In genomic region chr19:13784731-13785452, GRCh38 we compare ENCODE assay signal across 8 cellular contexts. TPM values are rescaled to one million over a fixed set of nuclear protein-coding genes. Genes with fewer than 3 reads are reported as not detected.
DNase-seq lines count a peak whose midpoint lies in the region; ATAC-seq and TF ChIP-seq lines count a peak whose summit lies in the region.

No MANE protein-coding gene starts in this region.

- H3K4me3 Mint-ChIP-seq in GM23338, result peak overlapping the region; percentile 12; the same call in 2 of the 3 replicates
- peak overlapping the region; percentile 75 for H3K4me3 Mint-ChIP-seq in activated T-helper 17 cell treated with anti-CD3 and anti-CD28 coated beads, Interleukin-2, amount 50 U/mL, for 72 hours

- H3K4me3 ChIP-seq in A673 (ENCODE audit: low read depth, low read length, poor library complexity, severe bottlenecking) (no peak overlapping the region), GM23338 (peak overlapping the region; percentile 25; the same call in 1 of the 2 replicates), PC-9 (no peak overlapping the region), fibroblast of the aortic adventitia (ENCODE audit: low read depth, low read length) (no peak overlapping the region), osteoblast (ENCODE audit: insufficient read depth, low read length) (peak overlapping the region; percentile 3), thoracic aorta (peak overlapping the region; percentile 53)

- H3K9me3 ChIP-seq in A673 (ENCODE audit: low read depth, low read length, poor library complexity, severe bottlenecking), result no peaks in the 10 kb centered on the region
- no peaks in the 10 kb centered on the region for H3K9me3 ChIP-seq in PC-9 (ENCODE audit: insufficient read depth, low read depth)
- H3K9me3 ChIP-seq in osteoblast (ENCODE audit: low read depth, low read length), result no peaks in the 10 kb centered on the region
- H3K9me3 ChIP-seq in thoracic aorta, result no peaks in the 10 kb centered on the region

- no peaks in the 10 kb centered on the region for H3K9me2 ChIP-seq in GM23338 (ENCODE audit: insufficient read depth)
- no peaks in the 10 kb centered on the region for H3K9me2 ChIP-seq in PC-9 (ENCODE audit: insufficient read depth)

- peak overlapping the region; percentile 86 for H3K27ac Mint-ChIP-seq in GM23338
- H3K27ac Mint-ChIP-seq in activated T-helper 17 cell treated with anti-CD3 and anti-CD28 coated beads, Interleukin-2, amount 50 U/mL, for 72 hours, result peak overlapping the region; percentile 80

- H3K4me1 ChIP-seq in A673 (ENCODE audit: insufficient read depth, low read length, poor library complexity, severe bottlenecking), result peaks cover 16% of the 10 kb centered on the region
- peaks cover 3% of the 10 kb centered on the region; the same call in 1 of the 2 replicates for H3K4me1 ChIP-seq in GM23338 (ENCODE audit: insufficient read depth)
- peaks cover 27% of the 10 kb centered on the region for H3K4me1 ChIP-seq in PC-9 (replicated peaks; ENCODE audit: insufficient read depth)
- H3K4me1 ChIP-seq in osteoblast (ENCODE audit: insufficient read depth, low read length), result peaks cover 38% of the 10 kb centered on the region
- peaks cover 44 to 65% of the 10 kb centered on the region in 2 donors for H3K4me1 ChIP-seq in thoracic aorta (ENCODE audit: control insufficient read depth in 1 of 2, low read depth in 2 of 2)

- H3K9me3 Mint-ChIP-seq in GM23338, result no peaks in the 10 kb centered on the region
- no peaks in the 10 kb centered on the region for H3K9me3 Mint-ChIP-seq in activated T-helper 17 cell treated with anti-CD3 and anti-CD28 coated beads, Interleukin-2, amount 50 U/mL, for 72 hours

- peak overlapping the region; percentile 68; the same call in 1 of the 2 replicates for H3K4me2 ChIP-seq in GM23338
- peak overlapping the region; percentile 61 for H3K4me2 ChIP-seq in PC-9
- peak overlapping the region; percentile 62 for H3K4me2 ChIP-seq in osteoblast (ENCODE audit: insufficient read depth, low read length)

- H3K27ac ChIP-seq in A673 (ENCODE audit: low read depth, low read length, poor library complexity, severe bottlenecking), result no peak overlapping the region
- peak overlapping the region; percentile 45; the same call in 1 of the 2 replicates for H3K27ac ChIP-seq in GM23338 (ENCODE audit: low read depth)
- peak overlapping the region; percentile 24; the same call in 1 of the 2 replicates for H3K27ac ChIP-seq in PC-9
- H3K27ac ChIP-seq in osteoblast (ENCODE audit: low read depth, low read length), result peak overlapping the region; percentile 61
- peak overlapping the region; percentile 81 to 87 for H3K27ac ChIP-seq in thoracic aorta

- CTCF ChIA-PET in A673 (lab: Charles Lee), result interaction anchor here (0.6 to 2.6 kb wide), 4 partner anchors 13 to 418 kb away, joined by 3 to 12 read pairs (median 4); no protein-coding TSS in a partner anchor
- CTCF ChIA-PET in PC-9 (lab: Charles Lee), result interaction anchor here (1.0 kb wide), 1 partner anchor 24 kb away, joined by 4 read pairs; no protein-coding TSS in a partner anchor

- no peaks in the 10 kb centered on the region for H3K79me2 ChIP-seq in GM23338 (replicated peaks; ENCODE audit: insufficient read depth)
- H3K79me2 ChIP-seq in PC-9 (ENCODE audit: low read depth), result no peaks in the 10 kb centered on the region
- H3K79me2 ChIP-seq in osteoblast (ENCODE audit: insufficient read depth, low read length), result no peaks in the 10 kb centered on the region

- no peaks in the 10 kb centered on the region for H4K20me1 ChIP-seq in GM23338 (replicated peaks; ENCODE audit: insufficient read depth)
- H4K20me1 ChIP-seq in PC-9 (ENCODE audit: insufficient read depth), result no peaks in the 10 kb centered on the region
- H4K20me1 ChIP-seq in osteoblast (ENCODE audit: insufficient read depth, low read length), result no peaks in the 10 kb centered on the region

- intact Hi-C loops in A673 (cut with micrococcal nuclease; ENCODE audit: unreplicated experiment) (loop anchor here (1.0 kb wide), 1 partner anchor 77 kb away; no protein-coding TSS in a partner anchor), PC-9 (cut with micrococcal nuclease; ENCODE audit: unreplicated experiment) (loop anchor here (1.0 kb wide), 1 partner anchor 77 kb away; no protein-coding TSS in a partner anchor)

- peak overlapping the region; percentile 53 for H2AFZ ChIP-seq in GM23338
- peak overlapping the region; percentile 66; the same call in 1 of the 2 replicates for H2AFZ ChIP-seq in PC-9
- peak overlapping the region; percentile 81 for H2AFZ ChIP-seq in osteoblast (ENCODE audit: low read length)

- peaks cover 3% of the 10 kb centered on the region; the same call in 2 of the 3 replicates for H3K36me3 Mint-ChIP-seq in GM23338 (ENCODE audit: low read depth)
- H3K36me3 Mint-ChIP-seq in activated T-helper 17 cell treated with anti-CD3 and anti-CD28 coated beads, Interleukin-2, amount 50 U/mL, for 72 hours (ENCODE audit: low read depth), result no peaks in the 10 kb centered on the region

- BruUV-seq in A673 (replicated peaks; lab: Mats Ljungman, UMichigan) (no TSS peak), PC-9 (replicated peaks; lab: Mats Ljungman, UMichigan) (no TSS peak)

- H3K36me3 ChIP-seq in A673 (ENCODE audit: insufficient read depth, low read length, poor library complexity, severe bottlenecking) (no peaks in the 10 kb centered on the region), GM23338 (ENCODE audit: insufficient read depth) (no peaks in the 10 kb centered on the region), PC-9 (ENCODE audit: low read depth) (no peaks in the 10 kb centered on the region), osteoblast (ENCODE audit: insufficient read depth, low read length) (peaks cover under 1% of the 10 kb centered on the region), thoracic aorta (no peaks in the 10 kb centered on the region)

- DNase-seq in A673 (ENCODE audit: low spot score) (peak; percentile 82), GM23338 (ENCODE audit: low spot score) (peak; percentile 90), PC-9 (peak; percentile 55 to 71), fibroblast of the aortic adventitia (ENCODE audit: low read depth) (peak; percentile 68), osteoblast (ENCODE audit: insufficient read length, low spot score, missing footprints) (peak; percentile 82), thoracic aorta (ENCODE audit: low spot score) (peak; percentile 47), occipital lobe (lab: John Stamatoyannopoulos, UW) (no peak)

- H3K27me3 Mint-ChIP-seq in GM23338 (ENCODE audit: insufficient read depth, low read depth, poor library complexity), result peaks cover 13% of the 10 kb centered on the region
- no peaks in the 10 kb centered on the region for H3K27me3 Mint-ChIP-seq in activated T-helper 17 cell treated with anti-CD3 and anti-CD28 coated beads, Interleukin-2, amount 50 U/mL, for 72 hours

- H3K4me1 Mint-ChIP-seq in GM23338, result peaks cover 13% of the 10 kb centered on the region
- peaks cover 19% of the 10 kb centered on the region for H3K4me1 Mint-ChIP-seq in activated T-helper 17 cell treated with anti-CD3 and anti-CD28 coated beads, Interleukin-2, amount 50 U/mL, for 72 hours

- TF ChIP-seq CTCF in A673 (conservative IDR thresholded peaks at IDR 0.05; ENCODE audit: low read depth, low read length) (peak; percentile 78), GM23338 (conservative IDR thresholded peaks at IDR 0.05; ENCODE audit: low read depth in 2 of 2) (peak; percentile 68 to 81), PC-9 (conservative IDR thresholded peaks at IDR 0.05) (peak; percentile 86), fibroblast of the aortic adventitia (IDR thresholded peaks at IDR 0.05; ENCODE audit: insufficient read depth, low read length) (peak; percentile 62), osteoblast (IDR thresholded peaks at IDR 0.05; ENCODE audit: extremely low read depth, low read depth, low read length) (peak; percentile 65), thoracic aorta (IDR thresholded peaks at IDR 0.05) (peak; percentile 69)

- H3F3A ChIP-seq in GM23338 (replicated peaks; ENCODE audit: low read depth) (peaks cover 12% of the 10 kb centered on the region; the same call in 1 of the 2 replicates), PC-9 (ENCODE audit: insufficient read depth, low read depth) (peaks cover 58% of the 10 kb centered on the region)

- POLR2A ChIA-PET in A673 (lab: Charles Lee; ENCODE audit: low non-redundant PET) (no interaction called here), PC-9 (lab: Charles Lee; ENCODE audit: unreplicated experiment) (interaction anchor here (0.6 kb wide), 2 partner anchors 58 to 1285 kb away, joined by 6 to 10 read pairs; no protein-coding TSS in a partner anchor)

- H3K27me3 ChIP-seq in A673 (replicated peaks; ENCODE audit: insufficient read depth, low read depth, low read length, poor library complexity) (no peaks in the 10 kb centered on the region), GM23338 (ENCODE audit: insufficient read depth) (no peaks in the 10 kb centered on the region), PC-9 (ENCODE audit: insufficient read depth, low read depth) (no peaks in the 10 kb centered on the region), osteoblast (ENCODE audit: insufficient read depth, low read length) (no peaks in the 10 kb centered on the region), thoracic aorta (replicated peaks; ENCODE audit: insufficient read depth) (no peaks in the 10 kb centered on the region)

- ATAC-seq in GM23338 (peak; percentile 89), thoracic aorta (ENCODE audit: insufficient number of reproducible peaks, low FRiP score, low read depth) (no peak)
- ATAC-seq in activated T-helper 17 cell treated with anti-CD3 and anti-CD28 coated beads, Interleukin-2, amount 50 U/mL, for 72 hours (replicated peaks), result peak; percentile 89

RNA-seq across cellular contexts. Expression of gene ZSWIM4, which starts 10.4 kb away (rescaled TPM):
- total RNA-seq in A673 (2021) (9.8 and 13.7 TPM in 2 replicates), PC-9 (2021) (15.2 and 15.8 TPM in 2 replicates), fibroblast of the aortic adventitia (ENCODE audit: low replicate concordance) (0.57 and 6.7 TPM in 2 replicates), osteoblast (6.8 and 9.0 TPM in 2 replicates), thoracic aorta (10 to 100 TPM in 1 of 2 donors, 1 to 10 TPM in 1; 9.5 to 11.8 TPM), occipital lobe (11.1 TPM)
- total RNA-seq in GM23338 (2014; rRNA removed; shearing (Covaris generic)), result 37.9 and 42.3 TPM in 2 replicates
- polyA plus RNA-seq in GM23338 (2016; fragmentation: Nextera tagmentation; extraction: Ambion mirVana), result 5.4 and 6.1 TPM in 2 replicates
- total RNA-seq in activated T-helper 17 cell treated with anti-CD3 and anti-CD28 coated beads, Interleukin-2, amount 50 U/mL, for 72 hours, result 10 to 100 TPM in 1 of 2 donors, 1 to 10 TPM in 1; 5.4 to 10.6 TPM

RNA-seq across cellular contexts. Expression of gene C19orf53, which starts 10.6 kb away (rescaled TPM):
- total RNA-seq in A673 (2021) (137 and 140 TPM in 2 replicates), PC-9 (2021) (99.4 and 121 TPM in 2 replicates), fibroblast of the aortic adventitia (ENCODE audit: low replicate concordance) (43.3 and 78.0 TPM in 2 replicates), osteoblast (33.3 and 34.8 TPM in 2 replicates), thoracic aorta (100 to 1,000 TPM; 114 to 128 TPM), occipital lobe (15.8 TPM)
- 104 and 118 TPM in 2 replicates for total RNA-seq in GM23338 (2014; rRNA removed; shearing (Covaris generic))
- polyA plus RNA-seq in GM23338 (2016; fragmentation: Nextera tagmentation; extraction: Ambion mirVana), result 401 and 463 TPM in 2 replicates
- 100 to 1,000 TPM in 1 of 2 donors, 10 to 100 TPM in 1; 76.7 to 127 TPM for total RNA-seq in activated T-helper 17 cell treated with anti-CD3 and anti-CD28 coated beads, Interleukin-2, amount 50 U/mL, for 72 hours

RNA-seq across cellular contexts. Expression of gene MRI1, which starts 20.6 kb away (rescaled TPM):
- total RNA-seq in A673 (2021) (57.9 and 63.8 TPM in 2 replicates), PC-9 (2021) (30.1 and 33.8 TPM in 2 replicates), fibroblast of the aortic adventitia (ENCODE audit: low replicate concordance) (24.0 and 71.3 TPM in 2 replicates), osteoblast (33.7 and 35.4 TPM in 2 replicates), thoracic aorta (10 to 100 TPM; 54.6 to 63.0 TPM), occipital lobe (16.4 TPM)
- 44.5 and 46.5 TPM in 2 replicates for total RNA-seq in GM23338 (2014; rRNA removed; shearing (Covaris generic))
- polyA plus RNA-seq in GM23338 (2016; fragmentation: Nextera tagmentation; extraction: Ambion mirVana), result 12.3 and 13.5 TPM in 2 replicates
- 10 to 100 TPM; 45.3 to 53.7 TPM for total RNA-seq in activated T-helper 17 cell treated with anti-CD3 and anti-CD28 coated beads, Interleukin-2, amount 50 U/mL, for 72 hours

Comparison
In these comparisons a context has a peak if more than half of its experiments do, and no peak if none do; other contexts are left out.
1. H3K4me3 ChIP-seq: peak in GM23338 (single experiment), osteoblast (single experiment) and thoracic aorta (single experiment); none in A673 (single experiment), PC-9 (single experiment) and fibroblast of the aortic adventitia (single experiment).
2. Peak in every context shown above with its lines, with median percentiles within 50 percentile points of each other: CTCF ChIP-seq, H2AFZ ChIP-seq and H3K4me2 ChIP-seq.